In genomic region chr5:90226433-90227099, GRCh38 we compare ENCODE assay signal across 27 cellular contexts.
DNase-seq lines count a peak whose midpoint lies in the region; ATAC-seq lines count a peak whose summit lies in the region.
"Had no signal": no experiment of that assay in that cellular context is flagged by ENCODE, and none has a peak within 500 bp of the region (broad histone marks: within the 10 kb centered on the region; RNA-seq: fewer than 3 reads in every experiment).

No MANE protein-coding gene starts in this region.

- peak in 2 of 3 experiments; percentile 4 to 50 for DNase-seq in NCI-H1417 (lab: John Stamatoyannopoulos, UW)
- DNase-seq in NCI-H1417 treated with DMSO at 0.1 percent for 48 hours (lab: John Stamatoyannopoulos, UW), result no peak
- peak; percentile 55 for DNase-seq in SK-N-MC (ENCODE audit: low read depth, low spot score)
- DNase-seq in pons (ENCODE audit: low spot score), result peak; percentile 4
- no peak for DNase-seq in NOMO-1 treated with dmso at 0.1 percent for 144 hours (lab: John Stamatoyannopoulos, UW; ENCODE audit: unreplicated experiment)
- no peak for DNase-seq in midbrain (lab: John Stamatoyannopoulos, UW)
- DNase-seq: activated CD8-positive, alpha-beta T cell treated with anti-CD3 and anti-CD28 coated beads for 36 hours; activated effector memory CD4-positive, alpha-beta T cell treated with Interleukin-2 at 50 U/mL for 16 hours; activated naive CD8-positive, alpha-beta T cell treated with anti-CD3 and anti-CD28 coated beads for 36 hours; activated T-cell treated with anti-CD3 and anti-CD28 coated beads for 4 hours; CD4-positive, alpha-beta T cell; DMS153; hippocampal formation; MM.1S; naive thymus-derived CD8-positive, alpha-beta T cell; NCI-H1694 treated with DMSO at 0.1 percent for 48 hours; NCI-H526; nucleus accumbens; stimulated activated naive CD8-positive, alpha-beta T cell treated with anti-CD3 and anti-CD28 coated beads, Interleukin-15, Interleukin-2, amounts not matched to agents 100 U/mL and 50 U/mL, for 24 hours; T-helper 2 cell had no signal

- H3K4me3 ChIP-seq in SK-N-MC, result peak overlapping the region; percentile 31
- H3K4me3 ChIP-seq: gastroesophageal sphincter, left lung, thoracic aorta, vagina had no signal

- H3K9ac ChIP-seq in SK-N-MC (ENCODE audit: insufficient read length), result no peak overlapping the region
- H3K9ac ChIP-seq: KMS-11 had no signal

- no peaks in the 10 kb centered on the region for H3K36me3 ChIP-seq in SK-N-MC (ENCODE audit: insufficient read depth, low read length)
- H3K36me3 ChIP-seq: gastroesophageal sphincter, left lung, thoracic aorta, vagina had no signal

- peak overlapping the region; percentile 76 for H3K27ac ChIP-seq in SK-N-MC
- H3K27ac ChIP-seq: gastroesophageal sphincter, KMS-11, left lung, vagina had no signal

- no peaks in the 10 kb centered on the region for H3K9me3 ChIP-seq in SK-N-MC (ENCODE audit: low read depth, low read length)
- H3K9me3 ChIP-seq: gastroesophageal sphincter, left lung, thoracic aorta, vagina had no signal

- ATAC-seq in GM18498 (IDR thresholded peaks at IDR 0.05; ENCODE audit: unreplicated experiment), result peak; percentile 48
- ATAC-seq in HG03378 (IDR thresholded peaks at IDR 0.05; ENCODE audit: unreplicated experiment), result no peak
- ATAC-seq: activated CD8-positive, alpha-beta T cell treated with anti-CD3 and anti-CD28 coated beads for 36 hours; gastroesophageal sphincter; left lung; naive thymus-derived CD8-positive, alpha-beta T cell; stimulated activated naive CD8-positive, alpha-beta T cell treated with anti-CD3 and anti-CD28 coated beads, Interleukin-15, Interleukin-2, amounts not matched to agents 100 U/mL and 50 U/mL, for 24 hours had no signal

Comparison
In these comparisons a context has a peak if more than half of its experiments do, and no peak if none do; other contexts are left out.
1. DNase-seq: peak in NCI-H1417 (2 of 3), SK-N-MC (single experiment) and pons (single experiment); none in NCI-H1417 treated with DMSO at 0.1 percent for 48 hours (single experiment), NOMO-1 treated with dmso at 0.1 percent for 144 hours (single experiment) and midbrain (single experiment).